ENCODE assay signal across 8 cellular contexts in the genomic region with DNA sequence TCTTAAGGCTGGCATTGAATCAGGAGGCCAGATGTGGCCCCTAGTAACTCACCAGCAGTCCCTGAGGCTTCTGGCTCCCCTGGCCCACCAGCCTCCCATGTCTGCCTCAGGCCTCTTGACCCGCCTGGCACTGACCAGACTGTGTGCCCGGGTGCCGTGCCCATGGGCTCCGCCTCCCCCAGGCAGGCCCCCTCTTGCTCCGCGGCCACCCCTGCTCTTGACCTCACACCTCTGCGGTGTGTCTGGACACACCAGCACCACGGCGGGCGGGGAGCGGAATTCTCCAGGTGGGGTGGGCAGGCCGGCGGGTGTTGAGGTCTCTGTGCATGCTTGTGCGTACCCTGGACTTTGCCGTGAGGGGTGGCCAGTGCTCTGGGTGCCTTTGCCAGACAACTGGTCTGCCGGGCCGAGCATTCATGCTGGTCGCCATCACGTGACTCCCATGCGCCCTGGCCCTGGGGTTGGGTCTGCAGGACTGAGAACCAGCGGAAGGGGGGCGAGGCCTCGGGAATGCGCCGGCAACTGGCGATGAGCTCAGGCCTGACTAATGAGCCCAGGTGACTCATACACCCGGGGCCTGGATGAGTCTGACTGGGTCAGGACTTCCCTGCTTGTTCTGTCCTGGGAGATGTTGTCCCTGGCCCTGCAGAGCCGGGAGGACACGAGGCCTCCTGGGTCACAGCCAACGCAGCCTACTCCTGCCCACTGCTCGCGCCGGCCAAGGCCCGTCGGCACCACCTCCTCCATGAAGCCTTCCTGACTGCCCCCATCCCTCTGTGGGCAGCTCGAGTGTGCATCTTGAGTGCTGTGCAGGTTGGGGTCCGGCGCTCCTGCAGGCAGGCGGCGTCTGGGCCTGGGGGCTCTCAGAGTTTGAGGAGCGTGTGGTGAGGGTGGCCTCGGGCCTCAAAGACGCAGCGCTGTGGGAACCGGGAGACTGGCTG. TPM values are rescaled to one million over a fixed set of nuclear protein-coding genes. Genes with fewer than 3 reads are reported as not detected.
A peak's percentile ranks its signal among the peaks of the same experiment; 100 is the strongest.
DNase-seq lines count a peak whose midpoint lies in the region; ATAC-seq and TF ChIP-seq lines count a peak whose summit lies in the region.
"Had no signal": no experiment of that assay in that cellular context is flagged by ENCODE, and none has a peak within 500 bp of the region (broad histone marks: within the 10 kb centered on the region; RNA-seq: fewer than 3 reads in every experiment).

No MANE protein-coding gene starts in this region.

- no peak for TF ChIP-seq RAD21 in Ishikawa (IDR thresholded peaks at IDR 0.05; ENCODE audit: low read depth)

- 49% methylated on average over 45 of the region's 45 CpGs for WGBS in aorta, 2 donors

- TF ChIP-seq EP300 in Ishikawa (IDR thresholded peaks at IDR 0.05; ENCODE audit: borderline replicate concordance), result peak; percentile 61

- no peaks in the 10 kb centered on the region for H3K27me3 ChIP-seq in aorta (ENCODE audit: control insufficient read depth in 1 of 2, insufficient read depth in 2 of 2, low read length in 1 of 2)

- intact Hi-C loops in aorta (cut with DNase I), result no loop called here

- H3K4me3 ChIP-seq in coronary artery (peak overlapping the region; percentile 47), aorta (ENCODE audit: low read length in 2 of 2) (no peak overlapping the region)

- no peaks in the 10 kb centered on the region for H3K36me3 ChIP-seq in aorta (ENCODE audit: control insufficient read depth in 1 of 2, insufficient read depth in 2 of 2, low read length in 1 of 2)

- no peak for TF ChIP-seq CTCF in coronary artery (IDR thresholded peaks at IDR 0.05)

- no peaks in the 10 kb centered on the region for H3K9me3 ChIP-seq in aorta (ENCODE audit: control insufficient read depth, low read length)

- peak overlapping the region; percentile 93 to 97 for H3K27ac ChIP-seq in coronary artery
- peak overlapping the region in 1 of 2 donors; percentile 22 for H3K27ac ChIP-seq in aorta (ENCODE audit: low read depth in 1 of 2, low read length in 2 of 2)

- DNase-seq in coronary artery (ENCODE audit: low spot score) (peak; percentile 96), kidney tubule cell (ENCODE audit: low spot score) (peak; percentile 98), aorta (peak; percentile 90 to 93), NCI-H510A (lab: John Stamatoyannopoulos, UW) (no peak), NCI-H1694 treated with DMSO at 0.1 percent for 48 hours (lab: John Stamatoyannopoulos, UW) (no peak)
- DNase-seq in central memory CD4-positive, alpha-beta T cell, result no peak
- DNase-seq: NCI-H446 treated with DMSO at 0.1 percent for 48 hours had no signal

- ATAC-seq in aorta (ENCODE audit: low FRiP score), result peak; percentile 57

- no peaks in the 10 kb centered on the region for H3K4me1 ChIP-seq in aorta (ENCODE audit: control insufficient read depth in 1 of 2, insufficient read depth in 2 of 2, low read length in 2 of 2)

TF ChIP-seq in Ishikawa, 13 proteins besides CTCF, POLR2A, EP300 and RAD21:
- TF ChIP-seq REST (IDR thresholded peaks at IDR 0.05; ENCODE audit: low read depth) (no peak), TCF12 (IDR thresholded peaks at IDR 0.05; ENCODE audit: low read depth) (peak; percentile 78), TAF1 (IDR thresholded peaks at IDR 0.05; ENCODE audit: low read depth) (no peak), MAX (IDR thresholded peaks at IDR 0.05) (peak; percentile 92), EGR1 (IDR thresholded peaks at IDR 0.05) (no peak), TEAD4 (IDR thresholded peaks at IDR 0.05) (peak; percentile 82), NFIC (IDR thresholded peaks at IDR 0.05) (peak; percentile 71), CEBPB (IDR thresholded peaks at IDR 0.05) (no peak), CREB1 (IDR thresholded peaks at IDR 0.05; ENCODE audit: low read depth) (no peak), FOXM1 (IDR thresholded peaks at IDR 0.05; ENCODE audit: borderline replicate concordance, low read depth) (no peak), ZBTB7A (IDR thresholded peaks at IDR 0.05; ENCODE audit: low read depth) (peak; percentile 93; the same call in 1 of the 2 replicates), YY1 (IDR thresholded peaks at IDR 0.05; ENCODE audit: low read depth) (peak; percentile 49; the same call in 1 of the 2 replicates)
- TF ChIP-seq, protein P1, sequence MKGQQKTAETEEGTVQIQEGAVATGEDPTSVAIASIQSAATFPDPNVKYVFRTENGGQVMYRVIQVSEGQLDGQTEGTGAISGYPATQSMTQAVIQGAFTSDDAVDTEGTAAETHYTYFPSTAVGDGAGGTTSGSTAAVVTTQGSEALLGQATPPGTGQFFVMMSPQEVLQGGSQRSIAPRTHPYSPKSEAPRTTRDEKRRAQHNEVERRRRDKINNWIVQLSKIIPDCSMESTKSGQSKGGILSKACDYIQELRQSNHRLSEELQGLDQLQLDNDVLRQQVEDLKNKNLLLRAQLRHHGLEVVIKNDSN (IDR thresholded peaks at IDR 0.05), result peak; percentile 97

RNA-seq across cellular contexts. Expression of gene COL18A1, which starts 22.6 kb away (rescaled TPM):
- total RNA-seq in aorta, result 100 to 1,000 TPM; 289 to 301 TPM
- 100 to 1,000 TPM in 1 of 2 donors, 10 to 100 TPM in 1; 97.3 to 963 TPM for polyA plus RNA-seq in aorta

Comparison
In these comparisons a context has a peak if more than half of its experiments do, and no peak if none do; other contexts are left out.
1. DNase-seq: peak in coronary artery (single experiment), kidney tubule cell (single experiment) and aorta (2 of 2); none in central memory CD4-positive, alpha-beta T cell (single experiment), NCI-H510A (single experiment) and NCI-H1694 treated with DMSO at 0.1 percent for 48 hours (single experiment).